40 cellular contexts compared by ENCODE assay signal in genomic region chr7:55893940-55894339, GRCh38. TPM values are rescaled to one million over a fixed set of nuclear protein-coding genes. Genes with fewer than 3 reads are reported as not detected.
"Had no signal": no experiment of that assay in that cellular context is flagged by ENCODE, and none has a peak within 500 bp of the region (broad histone marks: within the 10 kb centered on the region; RNA-seq: fewer than 3 reads in every experiment).

No MANE protein-coding gene starts in this region.

- H3K4me1 Mint-ChIP-seq: activated CD4-positive, alpha-beta T cell treated with anti-CD3 and anti-CD28 coated beads for 36 hours; activated CD4-positive, alpha-beta T cell treated with anti-CD3 and anti-CD28 coated beads, Interleukin-2, amount 10 ng/mL, durations not matched to agents 7 days and 5 days; activated naive CD8-positive, alpha-beta T cell treated with anti-CD3 and anti-CD28 coated beads for 36 hours; activated T-helper 17 cell treated with anti-CD3 and anti-CD28 coated beads, Interleukin-2, amount 50 U/mL, for 72 hours; central memory CD8-positive, alpha-beta T cell had no signal

- H3K4me1 ChIP-seq: adrenal gland, body of pancreas, breast epithelium had no signal

- H3K4me3 ChIP-seq: adrenal gland, body of pancreas, breast epithelium had no signal

- H3K27me3 ChIP-seq: adrenal gland, body of pancreas, brain microvascular endothelial cell, breast epithelium had no signal

- H3K36me3 Mint-ChIP-seq: activated CD4-positive, alpha-beta memory T cell treated with anti-CD3 and anti-CD28 coated beads for 36 hours; activated naive CD8-positive, alpha-beta T cell treated with anti-CD3 and anti-CD28 coated beads for 36 hours had no signal

- H3K36me3 ChIP-seq: adrenal gland, brain microvascular endothelial cell, breast epithelium had no signal

- ATAC-seq: activated CD4-positive, alpha-beta T cell treated with anti-CD3 and anti-CD28 coated beads for 36 hours; activated CD4-positive, CD25-positive, alpha-beta regulatory T cell treated with anti-CD3 and anti-CD28 coated beads, Interleukin-2, amount 50 U/mL, for 24 hours; activated CD8-positive, alpha-beta T cell treated with anti-CD3 and anti-CD28 coated beads for 36 hours; activated naive CD4-positive, alpha-beta T cell treated with anti-CD3 and anti-CD28 coated beads, Interleukin-2, amount 50 U/mL, for 72 hours; activated T-cell treated with anti-CD3 and anti-CD28 coated beads, Interleukin-2, amount 50 U/mL, for 4 hours; activated T-cell treated with anti-CD3 and anti-CD28 coated beads, Interleukin-2, amount 50 U/mL, for 72 hours; activated T-helper 17 cell treated with anti-CD3 and anti-CD28 coated beads, Interleukin-2, amount 50 U/mL, for 72 hours; body of pancreas had no signal

- H3K27me3 Mint-ChIP-seq: activated CD4-positive, alpha-beta memory T cell treated with anti-CD3 and anti-CD28 coated beads for 36 hours; activated CD4-positive, alpha-beta T cell treated with anti-CD3 and anti-CD28 coated beads for 36 hours; activated CD4-positive, alpha-beta T cell treated with anti-CD3 and anti-CD28 coated beads, Interleukin-2, amount 10 ng/mL, durations not matched to agents 7 days and 5 days; activated CD8-positive, alpha-beta T cell treated with anti-CD3 and anti-CD28 coated beads for 36 hours; activated naive CD8-positive, alpha-beta T cell treated with anti-CD3 and anti-CD28 coated beads for 36 hours; activated T-helper 17 cell treated with anti-CD3 and anti-CD28 coated beads, Interleukin-2, amount 50 U/mL, for 72 hours; central memory CD8-positive, alpha-beta T cell had no signal

- H3K9me3 Mint-ChIP-seq: activated CD4-positive, alpha-beta memory T cell treated with anti-CD3 and anti-CD28 coated beads for 36 hours; activated CD8-positive, alpha-beta T cell treated with anti-CD3 and anti-CD28 coated beads for 36 hours; activated naive CD4-positive, alpha-beta T cell treated with anti-CD3 and anti-CD28 coated beads for 36 hours; activated naive CD8-positive, alpha-beta T cell treated with anti-CD3 and anti-CD28 coated beads for 36 hours; activated T-cell treated with anti-CD3 and anti-CD28 coated beads, Interleukin-2, amount 50 U/mL, for 4 hours; activated T-helper 17 cell treated with anti-CD3 and anti-CD28 coated beads, Interleukin-2, amount 50 U/mL, for 72 hours; central memory CD8-positive, alpha-beta T cell had no signal

- H3K4me3 Mint-ChIP-seq: activated CD4-positive, alpha-beta memory T cell treated with anti-CD3 and anti-CD28 coated beads for 36 hours; activated CD4-positive, alpha-beta T cell treated with anti-CD3 and anti-CD28 coated beads for 36 hours; activated CD4-positive, alpha-beta T cell treated with anti-CD3 and anti-CD28 coated beads, Interleukin-2, amount 10 ng/mL, durations not matched to agents 7 days and 5 days; activated CD8-positive, alpha-beta T cell treated with anti-CD3 and anti-CD28 coated beads for 36 hours; activated naive CD4-positive, alpha-beta T cell treated with anti-CD3 and anti-CD28 coated beads for 36 hours; activated naive CD8-positive, alpha-beta T cell treated with anti-CD3 and anti-CD28 coated beads for 36 hours; activated T-cell treated with anti-CD3 and anti-CD28 coated beads, Interleukin-2, amount 50 U/mL, for 4 hours; activated T-cell treated with anti-CD3 and anti-CD28 coated beads, Interleukin-2, amount 50 U/mL, for 72 hours; activated T-helper 1 cell treated with anti-CD3 and anti-CD28 coated beads, Interleukin-12 subunit alpha, Interleukin-12 subunit beta, Interleukin-2, Interleukin-4 antibody, amounts not matched to agents 30 ng/mL and 10 ng/mL and 1 ng/mL, durations not matched to agents 14 hours and 24 hours and 36 hours; activated T-helper 17 cell treated with anti-CD3 and anti-CD28 coated beads, Interleukin-2, amount 50 U/mL, for 72 hours; central memory CD8-positive, alpha-beta T cell; T-helper 1 cell treated with Interleukin-12 subunit alpha and Interleukin-12 subunit beta and Interleukin-4 antibody, amounts not matched to agents 30 μg/mL and 1 μg/mL, for 36 hours; T-helper 2 cell treated with Interferon-gamma antibody and Interleukin-4, amounts not matched to agents 5 μg/mL and 100 μg/mL, for 36 hours had no signal

- H3K9me3 ChIP-seq: adrenal gland, body of pancreas, breast epithelium had no signal

- H3K27ac ChIP-seq: adrenal gland, body of pancreas, brain microvascular endothelial cell, breast epithelium, VCaP had no signal

- H3K27ac Mint-ChIP-seq: activated CD4-positive, alpha-beta memory T cell treated with anti-CD3 and anti-CD28 coated beads for 36 hours; activated CD4-positive, alpha-beta T cell treated with anti-CD3 and anti-CD28 coated beads for 36 hours; activated CD4-positive, alpha-beta T cell treated with anti-CD3 and anti-CD28 coated beads, Interleukin-2, amount 10 ng/mL, durations not matched to agents 7 days and 5 days; activated CD8-positive, alpha-beta T cell treated with anti-CD3 and anti-CD28 coated beads for 36 hours; activated naive CD4-positive, alpha-beta T cell treated with anti-CD3 and anti-CD28 coated beads for 36 hours; activated naive CD8-positive, alpha-beta T cell treated with anti-CD3 and anti-CD28 coated beads for 36 hours; activated T-cell treated with anti-CD3 and anti-CD28 coated beads, Interleukin-2, amount 50 U/mL, for 72 hours; activated T-helper 1 cell treated with anti-CD3 and anti-CD28 coated beads, Interleukin-12 subunit alpha, Interleukin-12 subunit beta, Interleukin-2, Interleukin-4 antibody, amounts not matched to agents 30 ng/mL and 10 ng/mL and 1 ng/mL, durations not matched to agents 14 hours and 24 hours and 36 hours; activated T-helper 17 cell treated with anti-CD3 and anti-CD28 coated beads, Interleukin-2, amount 50 U/mL, for 72 hours; T-helper 1 cell treated with Interleukin-12 subunit alpha and Interleukin-12 subunit beta and Interleukin-4 antibody, amounts not matched to agents 30 μg/mL and 1 μg/mL, for 36 hours; T-helper 2 cell treated with Interferon-gamma antibody and Interleukin-4, amounts not matched to agents 5 μg/mL and 100 μg/mL, for 36 hours had no signal

- DNase-seq: activated CD4-positive, alpha-beta memory T cell treated with anti-CD3 and anti-CD28 coated beads for 36 hours; activated CD4-positive, alpha-beta T cell treated with anti-CD3 and anti-CD28 coated beads for 1 hour; activated CD4-positive, alpha-beta T cell treated with anti-CD3 and anti-CD28 coated beads for 36 hours; activated CD4-positive, alpha-beta T cell treated with anti-CD3 and anti-CD28 coated beads for 48 hours; activated CD4-positive, alpha-beta T cell treated with anti-CD3 and anti-CD28 coated beads, Interleukin-2, amount 10 ng/mL, durations not matched to agents 7 days and 5 days; activated CD4-positive, CD25-positive, alpha-beta regulatory T cell; activated CD8-positive, alpha-beta memory T cell treated with anti-CD3 and anti-CD28 coated beads, Interleukin-2, amount 50 U/mL, for 4 hours; activated CD8-positive, alpha-beta T cell treated with anti-CD3 and anti-CD28 coated beads for 36 hours; activated effector memory CD4-positive, alpha-beta T cell treated with anti-CD3 and anti-CD28 coated beads, Interleukin-2, amount 50 U/mL, for 16 hours; activated gamma-delta T cell treated with Interleukin-2 at 50 U/mL for 16 hours; activated naive CD4-positive, alpha-beta T cell; activated naive CD4-positive, alpha-beta T cell treated with anti-CD3 and anti-CD28 coated beads for 36 hours; activated naive CD4-positive, alpha-beta T cell treated with anti-CD3 and anti-CD28 coated beads, Interleukin-2, amount 50 U/mL, for 16 hours; activated naive CD8-positive, alpha-beta T cell treated with anti-CD3 and anti-CD28 coated beads for 36 hours; activated T-cell treated with anti-CD3 and anti-CD28 coated beads for 4 hours; activated T-cell treated with anti-CD3 and anti-CD28 coated beads, Interleukin-2, amount 50 U/mL, for 1 hour; activated T-cell treated with anti-CD3 and anti-CD28 coated beads, Interleukin-2, amount 50 U/mL, for 4 hours; activated T-cell treated with anti-CD3 and anti-CD28 coated beads, Interleukin-2, amount 50 U/mL, for 72 hours; adrenal gland; amniotic stem cell; aorta; body of pancreas; brain microvascular endothelial cell; caudate nucleus; cerebellar nuclear complex; T-helper 1 cell; T-helper 2 cell; T-helper 9 cell had no signal

RNA-seq across cellular contexts. Expression of gene SEPTIN14, which starts 31.4 kb away (rescaled TPM):
- total RNA-seq: activated CD4-positive, alpha-beta memory T cell treated with anti-CD3 and anti-CD28 coated beads for 36 hours; activated CD4-positive, alpha-beta T cell treated with anti-CD3 and anti-CD28 coated beads for 36 hours; activated CD4-positive, alpha-beta T cell treated with anti-CD3 and anti-CD28 coated beads, Interleukin-2, amount 10 ng/mL, durations not matched to agents 7 days and 5 days; activated CD8-positive, alpha-beta memory T cell treated with anti-CD3 and anti-CD28 coated beads for 36 hours; activated CD8-positive, alpha-beta T cell treated with anti-CD3 and anti-CD28 coated beads for 36 hours; activated naive CD4-positive, alpha-beta T cell treated with anti-CD3 and anti-CD28 coated beads for 36 hours; activated naive CD4-positive, alpha-beta T cell treated with anti-CD3 and anti-CD28 coated beads, Interleukin-2, amount 50 U/mL, for 72 hours; activated naive CD8-positive, alpha-beta T cell treated with anti-CD3 and anti-CD28 coated beads for 36 hours; activated T-cell treated with anti-CD3 and anti-CD28 coated beads, Interleukin-2, amount 50 U/mL, for 4 hours; activated T-cell treated with anti-CD3 and anti-CD28 coated beads, Interleukin-2, amount 50 U/mL, for 72 hours; activated T-helper 1 cell treated with anti-CD3 and anti-CD28 coated beads, Interleukin-12 subunit alpha, Interleukin-12 subunit beta, Interleukin-2, Interleukin-4 antibody, amounts not matched to agents 30 ng/mL and 10 ng/mL and 1 ng/mL, durations not matched to agents 14 hours and 24 hours and 36 hours; activated T-helper 17 cell treated with anti-CD3 and anti-CD28 coated beads, Interleukin-2, amount 50 U/mL, for 72 hours; adrenal gland; aorta; astrocyte; body of pancreas; breast epithelium; chondrocyte had no signal
- polyA plus RNA-seq: adrenal gland, aorta had no signal
